11 cellular contexts compared by ENCODE assay signal in genomic region chr7:1520574-1521234, GRCh38. TPM values are rescaled to one million over a fixed set of nuclear protein-coding genes. Genes with fewer than 3 reads are reported as not detected.
A peak's percentile ranks its signal among the peaks of the same experiment; 100 is the strongest.
DNase-seq lines count a peak whose midpoint lies in the region; ATAC-seq, FAIRE-seq and TF ChIP-seq lines count a peak whose summit lies in the region.
"Had no signal": no experiment of that assay in that cellular context is flagged by ENCODE, and none has a peak within 500 bp of the region (broad histone marks: within the 10 kb centered on the region; RNA-seq: fewer than 3 reads in every experiment).

No MANE protein-coding gene starts in this region.

- no peak for TF ChIP-seq EP300 in K562 (IDR thresholded peaks at IDR 0.05; ENCODE audit: low read length)

- in situ Hi-C loops in K562 (cut with MboI) (no loop called here), ACHN (cut with HindIII; ENCODE audit: low pct_ligation_motif_present, low pct_unique_long_range_greater_than_20kb, low sequenced_read_pairs) (no loop called here)

- no peak overlapping the region for H3K4me2 ChIP-seq in K562 (ENCODE audit: insufficient read depth, low read length)

- POLR2A ChIA-PET in Caco-2 (lab: Charles Lee), result no interaction called here
- POLR2A ChIA-PET in K562 (lab: Yijun Ruan, JAX), result no interaction called here

- H3K4me1 ChIP-seq in Caco-2 (peaks cover 18% of the 10 kb centered on the region), K562 (replicated peaks in 1 of 2; ENCODE audit: control insufficient read depth in 2 of 2, insufficient read depth in 2 of 2, low read length in 2 of 2) (peaks cover 0 to 12% of the 10 kb centered on the region in 2 experiments; a peak in 2 of 5 replicates), left lung (no peaks in the 10 kb centered on the region)

- CTCF ChIA-PET in Caco-2 (lab: Charles Lee), result no interaction called here
- CTCF ChIA-PET in K562 (lab: Yijun Ruan, JAX; ENCODE audit: low intra/inter-chr PET ratio), result no interaction called here

- BruUV-seq in Caco-2 (replicated peaks; lab: Mats Ljungman, UMichigan) (no TSS peak), K562 (replicated peaks; lab: Mats Ljungman, UMichigan) (no TSS peak)

- TF ChIP-seq CTCF in Caco-2 (IDR thresholded peaks at IDR 0.05; ENCODE audit: insufficient read depth in 1 of 2, low read depth in 1 of 2, low read length in 1 of 2, severe bottlenecking in 1 of 2, unreplicated experiment in 1 of 2) (no peak), K562 (IDR thresholded peaks at IDR 0.05 in 2 of 3, conservative IDR thresholded peaks at IDR 0.05 in 1 of 3; ENCODE audit: insufficient read depth in 2 of 3, low read depth in 1 of 3, low read length in 3 of 3) (0 out of 6 replicates have a peak, but pooled peaks of 1 of the 3 experiments have one; percentile 7), left lung (IDR thresholded peaks at IDR 0.05) (no peak)

- H3K27ac Mint-ChIP-seq in Caco-2 (ENCODE audit: unreplicated experiment), result peak overlapping the region; percentile 78
- H3K27ac Mint-ChIP-seq: activated CD4-positive, alpha-beta T cell treated with anti-CD3 and anti-CD28 coated beads for 36 hours had no signal

- ATAC-seq in K562 (peak; percentile 72), left lung (peak; percentile 27)

- TF ChIP-seq POLR2A in K562 (conservative IDR thresholded peaks at IDR 0.05), result no peak

- no peak overlapping the region for H3K4me3 ChIP-seq in Caco-2 (ENCODE audit: low read depth, low read length)
- no peak overlapping the region for H3K4me3 ChIP-seq in K562
- H3K4me3 ChIP-seq in left lung, result no peak overlapping the region

- peak overlapping the region; percentile 40 for H2AFZ ChIP-seq in K562 (ENCODE audit: low read depth, low read length)

- H3K27ac ChIP-seq in K562 (ENCODE audit: extremely low read depth, low read depth, low read length) (no peak overlapping the region), left lung (no peak overlapping the region)
- H3K27ac ChIP-seq: C4-2B had no signal

- H3K79me2 ChIP-seq in K562 (ENCODE audit: control insufficient read depth, insufficient read depth, low read length), result no peaks in the 10 kb centered on the region

- DNase-seq in Caco-2 (peak; percentile 80), HuH-7.5 (ENCODE audit: low spot score) (peak; percentile 89), K562 (ENCODE audit: extremely low read depth in 1 of 4, low spot score in 3 of 4) (peak in 1 of 4 experiments; percentile 34), left lung (peak in 1 of 2 donors; percentile 42), NCI-H146 treated with DMSO at 0.1 percent for 48 hours (lab: John Stamatoyannopoulos, UW; ENCODE audit: unreplicated experiment) (no peak), ACHN (no peak), NCI-H524 treated with DMSO at 0.1 percent for 48 hours (lab: John Stamatoyannopoulos, UW) (no peak)
- no peak for DNase-seq in stimulated activated CD8-positive, alpha-beta memory T cell treated with anti-CD3 and anti-CD28 coated beads, Interleukin-4, amount 100 ng/mL, for 48 hours
- DNase-seq: naive B cell had no signal

- no peaks in the 10 kb centered on the region for H4K20me1 ChIP-seq in K562 (replicated peaks; ENCODE audit: control insufficient read depth, insufficient read depth, low read length)

- 38% methylated on average over 25 of the region's 25 CpGs for WGBS in K562 (ENCODE audit: insufficient coverage, low coverage, missing lambda C conversion rate)

- no peak overlapping the region; a peak in 1 of 4 replicates for H3K9ac ChIP-seq in K562 (ENCODE audit: insufficient read depth in 1 of 2, low read depth in 2 of 2, low read length in 2 of 2)

- H3K36me3 Mint-ChIP-seq in Caco-2 (ENCODE audit: insufficient read depth, unreplicated experiment), result peaks cover 7% of the 10 kb centered on the region

- no peak for FAIRE-seq in K562 (lab: Jason Lieb, UNC)

- no peaks in the 10 kb centered on the region for H3K36me3 ChIP-seq in Caco-2 (ENCODE audit: control insufficient read depth, insufficient read depth, low read length)
- no peaks in the 10 kb centered on the region for H3K36me3 ChIP-seq in K562 (ENCODE audit: control insufficient read depth, insufficient read depth, low read length)
- H3K36me3 ChIP-seq in left lung, result no peaks in the 10 kb centered on the region

- TF ChIP-seq RAD21 in K562 (CRISPR knock-in tag; conservative IDR thresholded peaks at IDR 0.05 in 1 of 2, IDR thresholded peaks at IDR 0.05 in 1 of 2), result no peak

- H3K4me3 Mint-ChIP-seq in Caco-2 (ENCODE audit: unreplicated experiment), result no peak overlapping the region
- H3K4me3 Mint-ChIP-seq: activated CD4-positive, alpha-beta T cell treated with anti-CD3 and anti-CD28 coated beads for 36 hours had no signal

- H3K27me3 ChIP-seq in Caco-2 (replicated peaks; ENCODE audit: control insufficient read depth, insufficient read depth, low read length) (no peaks in the 10 kb centered on the region), K562 (ENCODE audit: control insufficient read depth in 2 of 2, insufficient read depth in 2 of 2, low read length in 2 of 2) (peaks cover 14 to 42% of the 10 kb centered on the region in 2 experiments; a peak in 3 of 5 replicates), left lung (peaks cover 0 to 18% of the 10 kb centered on the region in 2 donors)

- no peaks in the 10 kb centered on the region for H3K9me1 ChIP-seq in K562 (ENCODE audit: control insufficient read depth, insufficient read depth, low read length)

- no peaks in the 10 kb centered on the region; the same call in 1 of the 2 replicates for H3K9me3 ChIP-seq in Caco-2
- H3K9me3 ChIP-seq in K562 (replicated peaks; ENCODE audit: control insufficient read depth, insufficient read depth, low read depth, low read length), result peaks cover 6% of the 10 kb centered on the region
- H3K9me3 ChIP-seq in left lung, result peaks cover 0 to 4% of the 10 kb centered on the region in 2 donors

- peaks cover 8% of the 10 kb centered on the region for H3K4me1 Mint-ChIP-seq in Caco-2 (ENCODE audit: low read depth, unreplicated experiment)
- H3K4me1 Mint-ChIP-seq: naive B cell had no signal

- H3K27me3 Mint-ChIP-seq in Caco-2 (ENCODE audit: insufficient read depth, unreplicated experiment), result no peaks in the 10 kb centered on the region
- H3K27me3 Mint-ChIP-seq: activated CD4-positive, alpha-beta T cell treated with anti-CD3 and anti-CD28 coated beads for 36 hours had no signal

- H3K9me3 Mint-ChIP-seq in Caco-2 (ENCODE audit: unreplicated experiment), result no peaks in the 10 kb centered on the region

- intact Hi-C loops in Caco-2 (cut with micrococcal nuclease; ENCODE audit: unreplicated experiment), result no loop called here
- intact Hi-C loops in K562 (cut with micrococcal nuclease), result no loop called here
- intact Hi-C loops in left lung (cut with DNase I), result no loop called here

RNA-seq across cellular contexts. Expression of gene MAFK, which starts 9.8 kb away (rescaled TPM):
- total RNA-seq in Caco-2 (2022) (30.0 and 33.3 TPM in 2 replicates), K562 (2014; rRNA removed) (11.7 and 15.6 TPM in 2 replicates), K562 (2014; rRNA removed; fragmentation: Illumina TruSeq; extraction: Trizol) (1.1 and 1.3 TPM in 2 replicates), K562 (2015; rRNA removed; fragmentation: Illumina TruSeq; extraction: Trizol) (4.7 and 5.5 TPM in 2 replicates), K562 (2021) (17.6 and 24.4 TPM in 2 replicates), left lung (10 to 100 TPM; 36.8 to 49.7 TPM)
- total RNA-seq in K562 (2011; cell fraction: chromatin; rRNA removed; ENCODE audit: low replicate concordance), result 8.5 and 20.5 TPM in 2 replicates
- 11.2 and 12.1 TPM in 2 replicates for total RNA-seq in K562 (2011; cell fraction: nucleolus; rRNA removed)
- 5.1 and 7.6 TPM in 2 replicates for total RNA-seq in K562 (2011; cell fraction: nucleoplasm; rRNA removed)
- polyA plus RNA-seq in K562 (2011; rRNA removed) (2.1 and 4.9 TPM in 2 replicates), K562 (2014; fragmentation: Illumina TruSeq; extraction: Trizol) (3.7 and 6.9 TPM in 2 replicates), K562 (2014; fragmentation: Nextera tagmentation; extraction: Ambion mirVana) (under 1 TPM; 0.04 to 0.07 TPM), K562 (2014; rRNA removed) (12.8 and 13.5 TPM in 2 replicates)
- polyA plus RNA-seq in K562 (2011; cell fraction: cytosol; rRNA removed), result 3.8 and 5.1 TPM in 2 replicates
- 9.8 and 26.1 TPM in 2 replicates for polyA plus RNA-seq in K562 (2011; cell fraction: nucleus; rRNA removed)
- 11.2 and 12.1 TPM in 2 replicates for polyA plus RNA-seq in K562 (2012)
- 0.66 and 1.1 TPM in 2 replicates for polyA minus RNA-seq in K562 (2011; rRNA and poly(A)+ RNA removed)
- 5.5 and 7.7 TPM in 2 replicates for polyA minus RNA-seq in K562 (2011; cell fraction: cytosol; rRNA and poly(A)+ RNA removed)
- 3.6 and 3.8 TPM in 2 replicates for polyA minus RNA-seq in K562 (2011; cell fraction: nucleus; rRNA and poly(A)+ RNA removed)

RNA-seq across cellular contexts. Expression of gene INTS1, which starts 16.5 kb away (rescaled TPM):
- total RNA-seq in Caco-2 (2022) (122 and 124 TPM in 2 replicates), K562 (2014; rRNA removed) (34.9 and 39.7 TPM in 2 replicates), K562 (2014; rRNA removed; fragmentation: Illumina TruSeq; extraction: Trizol) (4.1 and 6.8 TPM in 2 replicates), K562 (2015; rRNA removed; fragmentation: Illumina TruSeq; extraction: Trizol) (19.2 and 20.1 TPM in 2 replicates), K562 (2021) (105 and 119 TPM in 2 replicates), left lung (10 to 100 TPM; 70.1 to 80.9 TPM)
- 67.2 and 276 TPM in 2 replicates for total RNA-seq in K562 (2011; cell fraction: chromatin; rRNA removed; ENCODE audit: low replicate concordance)
- 199 and 200 TPM in 2 replicates for total RNA-seq in K562 (2011; cell fraction: nucleolus; rRNA removed)
- total RNA-seq in K562 (2011; cell fraction: nucleoplasm; rRNA removed), result 92.5 and 92.7 TPM in 2 replicates
- polyA plus RNA-seq in K562 (2011; rRNA removed) (12.0 and 28.0 TPM in 2 replicates), K562 (2014; fragmentation: Illumina TruSeq; extraction: Trizol) (18.5 and 66.3 TPM in 2 replicates), K562 (2014; fragmentation: Nextera tagmentation; extraction: Ambion mirVana) (1 to 10 TPM in 1 of 2 experiments, under 1 TPM in 1; 0.34 to 1.7 TPM), K562 (2014; rRNA removed) (46.7 and 55.1 TPM in 2 replicates)
- 17.5 and 46.7 TPM in 2 replicates for polyA plus RNA-seq in K562 (2011; cell fraction: cytosol; rRNA removed)
- polyA plus RNA-seq in K562 (2011; cell fraction: nucleus; rRNA removed), result 146 and 297 TPM in 2 replicates
- polyA plus RNA-seq in K562 (2012), result 62.7 and 64.6 TPM in 2 replicates
- 9.8 and 11.1 TPM in 2 replicates for polyA minus RNA-seq in K562 (2011; rRNA and poly(A)+ RNA removed)
- polyA minus RNA-seq in K562 (2011; cell fraction: cytosol; rRNA and poly(A)+ RNA removed), result 38.7 and 69.3 TPM in 2 replicates
- polyA minus RNA-seq in K562 (2011; cell fraction: nucleus; rRNA and poly(A)+ RNA removed), result 52.6 and 57.9 TPM in 2 replicates

RNA-seq across cellular contexts. Expression of gene TMEM184A, which starts 35.3 kb away (rescaled TPM):
- total RNA-seq in Caco-2 (2022), result 16.5 and 22.0 TPM in 2 replicates
- 0.32 and 2.6 TPM in 2 replicates for total RNA-seq in K562 (2011; cell fraction: chromatin; rRNA removed; ENCODE audit: low replicate concordance)
- total RNA-seq in K562 (2011; cell fraction: nucleolus; rRNA removed), result 0.66 and 1.5 TPM in 2 replicates
- total RNA-seq in K562 (2011; cell fraction: nucleoplasm; rRNA removed), result 0.29 and 1.8 TPM in 2 replicates
- 0.18 TPM in 1 of 2 replicates, not detected in the other for total RNA-seq in K562 (2014; rRNA removed)
- not detected in 2 replicates for total RNA-seq in K562 (2014; rRNA removed; fragmentation: Illumina TruSeq; extraction: Trizol)
- not detected in 2 replicates for total RNA-seq in K562 (2015; rRNA removed; fragmentation: Illumina TruSeq; extraction: Trizol)
- 0.11 and 0.31 TPM in 2 replicates for total RNA-seq in K562 (2021)
- polyA plus RNA-seq in K562 (2011; rRNA removed), result 0.10 and 0.20 TPM in 2 replicates
- 0.12 and 0.72 TPM in 2 replicates for polyA plus RNA-seq in K562 (2011; cell fraction: cytosol; rRNA removed)
- 0.53 and 1.7 TPM in 2 replicates for polyA plus RNA-seq in K562 (2011; cell fraction: nucleus; rRNA removed)
- polyA plus RNA-seq in K562 (2012), result 0.04 and 0.12 TPM in 2 replicates
- not detected in 2 replicates for polyA plus RNA-seq in K562 (2014; fragmentation: Illumina TruSeq; extraction: Trizol)
- not detected for polyA plus RNA-seq in K562 (2014; fragmentation: Nextera tagmentation; extraction: Ambion mirVana)
- not detected in 2 replicates for polyA plus RNA-seq in K562 (2014; rRNA removed)
- polyA minus RNA-seq in K562 (2011; rRNA and poly(A)+ RNA removed), result 0.14 and 0.15 TPM in 2 replicates
- polyA minus RNA-seq in K562 (2011; cell fraction: cytosol; rRNA and poly(A)+ RNA removed), result 0.19 and 0.27 TPM in 2 replicates
- polyA minus RNA-seq in K562 (2011; cell fraction: nucleus; rRNA and poly(A)+ RNA removed), result 0.89 and 1.1 TPM in 2 replicates
- 1 to 10 TPM; 7.9 to 9.7 TPM for total RNA-seq in left lung

RNA-seq across cellular contexts. Expression of gene PSMG3, which starts 49.1 kb away (rescaled TPM):
- total RNA-seq in Caco-2 (2022), result 35.1 and 38.1 TPM in 2 replicates
- total RNA-seq in K562 (2011; cell fraction: chromatin; rRNA removed; ENCODE audit: low replicate concordance), result 26.2 and 74.4 TPM in 2 replicates
- 89.7 and 92.9 TPM in 2 replicates for total RNA-seq in K562 (2011; cell fraction: nucleolus; rRNA removed)
- total RNA-seq in K562 (2011; cell fraction: nucleoplasm; rRNA removed), result 63.3 and 66.8 TPM in 2 replicates
- 122 and 132 TPM in 2 replicates for total RNA-seq in K562 (2014; rRNA removed)
- total RNA-seq in K562 (2014; rRNA removed; fragmentation: Illumina TruSeq; extraction: Trizol), result 46.5 and 57.2 TPM in 2 replicates
- 81.5 and 83.4 TPM in 2 replicates for total RNA-seq in K562 (2015; rRNA removed; fragmentation: Illumina TruSeq; extraction: Trizol)
- 77.3 and 80.1 TPM in 2 replicates for total RNA-seq in K562 (2021)
- 93.6 and 96.3 TPM in 2 replicates for polyA plus RNA-seq in K562 (2011; rRNA removed)
- 110 and 136 TPM in 2 replicates for polyA plus RNA-seq in K562 (2011; cell fraction: cytosol; rRNA removed)
- polyA plus RNA-seq in K562 (2011; cell fraction: nucleus; rRNA removed), result 144 and 158 TPM in 2 replicates
- 65.4 and 71.5 TPM in 2 replicates for polyA plus RNA-seq in K562 (2012)
- 54.0 and 64.6 TPM in 2 replicates for polyA plus RNA-seq in K562 (2014; fragmentation: Illumina TruSeq; extraction: Trizol)
- 10 to 100 TPM; 34.8 to 55.3 TPM for polyA plus RNA-seq in K562 (2014; fragmentation: Nextera tagmentation; extraction: Ambion mirVana)
- polyA plus RNA-seq in K562 (2014; rRNA removed), result 121 and 136 TPM in 2 replicates
- polyA minus RNA-seq in K562 (2011; rRNA and poly(A)+ RNA removed), result 20.1 and 30.9 TPM in 2 replicates
- polyA minus RNA-seq in K562 (2011; cell fraction: cytosol; rRNA and poly(A)+ RNA removed), result 22.6 and 24.3 TPM in 2 replicates
- 12.3 and 13.9 TPM in 2 replicates for polyA minus RNA-seq in K562 (2011; cell fraction: nucleus; rRNA and poly(A)+ RNA removed)
- 10 to 100 TPM; 22.4 to 25.3 TPM for total RNA-seq in left lung

Comparison
In these comparisons a context has a peak if more than half of its experiments do, and no peak if none do; other contexts are left out.
1. DNase-seq: peak in Caco-2 (2 of 2) and HuH-7.5 (single experiment); none in NCI-H146 treated with DMSO at 0.1 percent for 48 hours (single experiment), ACHN (single experiment), stimulated activated CD8-positive, alpha-beta memory T cell treated with anti-CD3 and anti-CD28 coated beads, Interleukin-4, amount 100 ng/mL, for 48 hours (single experiment) and NCI-H524 treated with DMSO at 0.1 percent for 48 hours (single experiment).